Comparison of ENCODE assay signal across 23 cellular contexts in genomic region chr3:82186017-82186416, GRCh38.
"Had no signal": no experiment of that assay in that cellular context is flagged by ENCODE, and none has a peak within 500 bp of the region (broad histone marks: within the 10 kb centered on the region; RNA-seq: fewer than 3 reads in every experiment).

No MANE protein-coding gene starts in this region.

- H3K36me3 ChIP-seq: neutrophil, ovary, transverse colon had no signal

- H3K36me3 Mint-ChIP-seq: mesothelial cell of epicardium; naive thymus-derived CD8-positive, alpha-beta T cell; stimulated activated effector memory CD8-positive, alpha-beta T cell treated with anti-CD3 and anti-CD28 coated beads, Interleukin-12 subunit alpha, Interleukin-12 subunit beta, amount 100 ng/mL, for 72 hours; T-cell had no signal

- ATAC-seq: activated CD4-positive, alpha-beta T cell treated with anti-CD3 and anti-CD28 coated beads for 36 hours; activated T-cell treated with anti-CD3 and anti-CD28 coated beads, Interleukin-2, amount 50 U/mL, for 72 hours; left lobe of liver; naive thymus-derived CD8-positive, alpha-beta T cell; sciatic nerve; stimulated activated effector memory CD8-positive, alpha-beta T cell treated with anti-CD3 and anti-CD28 coated beads, Interleukin-12 subunit alpha, Interleukin-12 subunit beta, amount 100 ng/mL, for 72 hours; T-cell had no signal

- DNase-seq: activated CD4-positive, alpha-beta T cell treated with anti-CD3 and anti-CD28 coated beads for 36 hours; activated CD4-positive, alpha-beta T cell treated with anti-CD3 and anti-CD28 coated beads, Interleukin-2, amount 50 U/mL, for 4 hours; activated effector memory CD4-positive, alpha-beta T cell treated with Interleukin-2 at 50 U/mL for 16 hours; activated naive CD4-positive, alpha-beta T cell treated with anti-CD3 and anti-CD28 coated beads for 36 hours; activated T-cell treated with anti-CD3 and anti-CD28 coated beads, Interleukin-2, amount 50 U/mL, for 72 hours; amygdala; cerebellar nuclear complex; erythroblast; foreskin fibroblast; mammary epithelial cell; naive thymus-derived CD8-positive, alpha-beta T cell; small intestine; stimulated activated CD4-positive, alpha-beta T cell treated with anti-CD3 and anti-CD28 coated beads, Interleukin-2, amount 100 ng/mL, for 24 hours; T-cell; transverse colon had no signal

- H3K27ac ChIP-seq: coronary artery, neutrophil, ovary, transverse colon had no signal

- H3K4me1 ChIP-seq: transverse colon had no signal

- H3K27ac Mint-ChIP-seq: activated CD4-positive, alpha-beta T cell treated with anti-CD3 and anti-CD28 coated beads for 36 hours; activated naive CD4-positive, alpha-beta T cell treated with anti-CD3 and anti-CD28 coated beads for 36 hours; activated T-cell treated with anti-CD3 and anti-CD28 coated beads, Interleukin-2, amount 50 U/mL, for 72 hours; mesothelial cell of epicardium; naive thymus-derived CD8-positive, alpha-beta T cell; stimulated activated effector memory CD8-positive, alpha-beta T cell treated with anti-CD3 and anti-CD28 coated beads, Interleukin-12 subunit alpha, Interleukin-12 subunit beta, amount 100 ng/mL, for 72 hours; T-cell; T-helper 2 cell treated with Interferon-gamma antibody and Interleukin-4, amounts not matched to agents 5 μg/mL and 100 μg/mL, for 36 hours had no signal

- H3K9me3 Mint-ChIP-seq: activated naive CD4-positive, alpha-beta T cell treated with anti-CD3 and anti-CD28 coated beads for 36 hours; activated T-cell treated with anti-CD3 and anti-CD28 coated beads, Interleukin-2, amount 50 U/mL, for 72 hours; mesothelial cell of epicardium; T-helper 2 cell treated with Interferon-gamma antibody and Interleukin-4, amounts not matched to agents 5 μg/mL and 100 μg/mL, for 36 hours had no signal

- H3K27me3 Mint-ChIP-seq: activated CD4-positive, alpha-beta T cell treated with anti-CD3 and anti-CD28 coated beads for 36 hours; naive thymus-derived CD8-positive, alpha-beta T cell; T-cell had no signal

- H3K9me3 ChIP-seq: neutrophil, ovary, transverse colon had no signal

- H3K27me3 ChIP-seq: neutrophil, ovary, transverse colon had no signal

- H3K4me1 Mint-ChIP-seq: activated CD4-positive, alpha-beta T cell treated with anti-CD3 and anti-CD28 coated beads for 36 hours; naive thymus-derived CD8-positive, alpha-beta T cell; stimulated activated effector memory CD8-positive, alpha-beta T cell treated with anti-CD3 and anti-CD28 coated beads, Interleukin-12 subunit alpha, Interleukin-12 subunit beta, amount 100 ng/mL, for 72 hours; T-cell had no signal

- H3K4me3 Mint-ChIP-seq: activated CD4-positive, alpha-beta T cell treated with anti-CD3 and anti-CD28 coated beads for 36 hours; activated naive CD4-positive, alpha-beta T cell treated with anti-CD3 and anti-CD28 coated beads for 36 hours; activated T-cell treated with anti-CD3 and anti-CD28 coated beads, Interleukin-2, amount 50 U/mL, for 72 hours; mesothelial cell of epicardium; naive thymus-derived CD8-positive, alpha-beta T cell; stimulated activated effector memory CD8-positive, alpha-beta T cell treated with anti-CD3 and anti-CD28 coated beads, Interleukin-12 subunit alpha, Interleukin-12 subunit beta, amount 100 ng/mL, for 72 hours; T-cell; T-helper 2 cell treated with Interferon-gamma antibody and Interleukin-4, amounts not matched to agents 5 μg/mL and 100 μg/mL, for 36 hours had no signal

- H3K4me3 ChIP-seq: coronary artery, ovary, transverse colon had no signal
